ENCODE assay signal across 8 cellular contexts in genomic region chr7:44847509-44847919, GRCh38. TPM values are rescaled to one million over a fixed set of nuclear protein-coding genes. Genes with fewer than 3 reads are reported as not detected.
A peak's percentile ranks its signal among the peaks of the same experiment; 100 is the strongest.
DNase-seq lines count a peak whose midpoint lies in the region; ATAC-seq and TF ChIP-seq lines count a peak whose summit lies in the region.

No MANE protein-coding gene starts in this region.

- no peaks in the 10 kb centered on the region for H3K9me3 Mint-ChIP-seq in activated CD4-positive, alpha-beta T cell treated with anti-CD3 and anti-CD28 coated beads for 36 hours (ENCODE audit: low read depth)
- H3K9me3 Mint-ChIP-seq in chondrocyte (ENCODE audit: low read depth) = no peaks in the 10 kb centered on the region

- intact Hi-C loops in activated CD4-positive, alpha-beta T cell treated with anti-CD3 and anti-CD28 coated beads for 36 hours (cut with DNase I, micrococcal nuclease) = loop anchor here (1.0 to 2.0 kb wide), 10 partner anchors 38 to 803 kb away; partner anchors contain the start of genes DBNL (in 1 of the 2), NUDCD3 (in 1 of the 2), POLD2 (in 1 of the 2) and PURB (in 1 of the 2)

- H3K27ac ChIP-seq in AG04450 (ENCODE audit: low read depth, low read length) (peak overlapping the region; percentile 77), layer of hippocampus (ENCODE audit: low read depth, low read length) (peak overlapping the region; percentile 94)

- DNase-seq in AG04450 (ENCODE audit: low read depth, low spot score) (peak; percentile 53), NCI-H2227 treated with DMSO at 0.1 percent for 48 hours (lab: John Stamatoyannopoulos, UW) (peak; percentile 75), chondrocyte (ENCODE audit: low spot score) (peak; percentile 95)
- peak; percentile 93 for DNase-seq in activated CD4-positive, alpha-beta T cell treated with anti-CD3 and anti-CD28 coated beads for 36 hours
- peak; percentile 64 to 75 for DNase-seq in stimulated activated CD4-positive, alpha-beta T cell treated with anti-CD3 and anti-CD28 coated beads, Interleukin-1b, Interleukin-23, amount 100 ng/mL, for 1 hour (ENCODE audit: low read depth in 2 of 2)

- TF ChIP-seq CTCF in AG04450 (IDR thresholded peaks at IDR 0.05; ENCODE audit: low read depth, low read length) = peak; percentile 82
- TF ChIP-seq CTCF in chondrocyte (IDR thresholded peaks at IDR 0.05) = peak; percentile 99

- CTCF ChIA-PET in AG04450 (lab: Charles Lee) = interaction anchor here (0.5 to 1.7 kb wide), 10 partner anchors 31 to 288 kb away, joined by 3 to 10 read pairs (median 4); no protein-coding TSS in a partner anchor
- CTCF ChIA-PET in activated CD4-positive, alpha-beta T cell treated with anti-CD3 and anti-CD28 coated beads for 36 hours (lab: Charles Lee) = interaction anchor here (0.9 to 4.7 kb wide), 14 partner anchors 9 to 289 kb away, joined by 3 to 27 read pairs (median 4); partner anchors contain the start of gene PURB

- POLR2A ChIA-PET in AG04450 (lab: Yijun Ruan, JAX) = interaction anchor here (0.7 to 1.9 kb wide), 11 partner anchors 19 to 273 kb away, joined by 3 to 6 read pairs (median 3); partner anchors contain the start of genes DDX56, PURB, TBRG4 and TMED4
- POLR2A ChIA-PET in activated CD4-positive, alpha-beta T cell treated with anti-CD3 and anti-CD28 coated beads for 36 hours (lab: Charles Lee) = interaction anchor here (0.5 to 4.0 kb wide), 12 partner anchors 9 to 274 kb away, joined by 3 to 36 read pairs (median 6); partner anchors contain the start of genes DDX56, OGDH, PPIA and PURB

- peaks cover 21% of the 10 kb centered on the region for H3K36me3 Mint-ChIP-seq in activated CD4-positive, alpha-beta T cell treated with anti-CD3 and anti-CD28 coated beads for 36 hours (ENCODE audit: low read depth)
- no peaks in the 10 kb centered on the region for H3K36me3 Mint-ChIP-seq in chondrocyte (ENCODE audit: low read depth)

- H3K4me1 Mint-ChIP-seq in activated CD4-positive, alpha-beta T cell treated with anti-CD3 and anti-CD28 coated beads for 36 hours = peaks cover 38% of the 10 kb centered on the region
- H3K4me1 Mint-ChIP-seq in chondrocyte (ENCODE audit: low read depth) = peaks cover 46% of the 10 kb centered on the region

- ATAC-seq in GM18867 (IDR thresholded peaks at IDR 0.05; ENCODE audit: unreplicated experiment) = peak; percentile 67
- peak; percentile 54 for ATAC-seq in HG03103 (IDR thresholded peaks at IDR 0.05; ENCODE audit: low read depth, unreplicated experiment)
- peak; percentile 70 for ATAC-seq in activated CD4-positive, alpha-beta T cell treated with anti-CD3 and anti-CD28 coated beads for 36 hours

- peak overlapping the region; percentile 97 for H3K27ac Mint-ChIP-seq in activated CD4-positive, alpha-beta T cell treated with anti-CD3 and anti-CD28 coated beads for 36 hours
- H3K27ac Mint-ChIP-seq in chondrocyte (ENCODE audit: unreplicated experiment) = peak overlapping the region; percentile 98

- H3K4me3 Mint-ChIP-seq in activated CD4-positive, alpha-beta T cell treated with anti-CD3 and anti-CD28 coated beads for 36 hours = peak overlapping the region; percentile 95
- H3K4me3 Mint-ChIP-seq in chondrocyte (ENCODE audit: unreplicated experiment) = peak overlapping the region; percentile 93

- H3K27me3 Mint-ChIP-seq in activated CD4-positive, alpha-beta T cell treated with anti-CD3 and anti-CD28 coated beads for 36 hours = no peaks in the 10 kb centered on the region
- H3K27me3 Mint-ChIP-seq in chondrocyte (ENCODE audit: low read depth) = no peaks in the 10 kb centered on the region

- peak overlapping the region; percentile 80 for H3K4me3 ChIP-seq in AG04450 (ENCODE audit: low read depth, low read length)

- no peaks in the 10 kb centered on the region for H3K27me3 ChIP-seq in AG04450 (ENCODE audit: control insufficient read depth, insufficient read depth, low read length)
- H3K27me3 ChIP-seq in layer of hippocampus (ENCODE audit: control insufficient read depth, insufficient read depth, low read length) = no peaks in the 10 kb centered on the region

- H3K9me3 ChIP-seq in AG04450 (ENCODE audit: control insufficient read depth, insufficient read depth, low read length) = no peaks in the 10 kb centered on the region

RNA-seq across cellular contexts. Expression of gene H2AZ2, which starts 0.4 kb away (rescaled TPM):
- 141 and 164 TPM in 2 replicates for polyA plus RNA-seq in AG04450 (2011; rRNA removed)
- polyA minus RNA-seq in AG04450 (2011; rRNA and poly(A)+ RNA removed) = 96.0 and 107 TPM in 2 replicates
- 100 to 1,000 TPM; 148 to 275 TPM for total RNA-seq in activated CD4-positive, alpha-beta T cell treated with anti-CD3 and anti-CD28 coated beads for 36 hours
- total RNA-seq in chondrocyte = 119 to 139 TPM (median 126 TPM) in 3 replicates

RNA-seq across cellular contexts. Expression of gene PURB, which starts 37.8 kb away (rescaled TPM):
- polyA plus RNA-seq in AG04450 (2011; rRNA removed) = 7.6 TPM in 2 replicates
- 6.1 and 9.0 TPM in 2 replicates for polyA minus RNA-seq in AG04450 (2011; rRNA and poly(A)+ RNA removed)
- total RNA-seq in activated CD4-positive, alpha-beta T cell treated with anti-CD3 and anti-CD28 coated beads for 36 hours = 10 to 100 TPM; 18.8 to 20.8 TPM
- 21.9 to 22.2 TPM (median 22.2 TPM) in 3 replicates for total RNA-seq in chondrocyte

RNA-seq across cellular contexts. Expression of gene PPIA, which starts 51.0 kb away (rescaled TPM):
- polyA plus RNA-seq in AG04450 (2011; rRNA removed) = 4,846 and 5,100 TPM in 2 replicates
- polyA minus RNA-seq in AG04450 (2011; rRNA and poly(A)+ RNA removed) = 704 and 770 TPM in 2 replicates
- 1,000 to 10,000 TPM; 2,017 to 2,916 TPM for total RNA-seq in activated CD4-positive, alpha-beta T cell treated with anti-CD3 and anti-CD28 coated beads for 36 hours
- total RNA-seq in chondrocyte = 1,108 to 1,479 TPM (median 1,462 TPM) in 3 replicates

Comparison
In these comparisons a context has a peak if more than half of its experiments do, and no peak if none do; other contexts are left out.
1. Peak in every context shown above with its lines: DNase-seq, ATAC-seq, H3K4me3 ChIP-seq and H3K27ac ChIP-seq.